Comparison of ENCODE assay signal across 1 cellular context in the genomic region with DNA sequence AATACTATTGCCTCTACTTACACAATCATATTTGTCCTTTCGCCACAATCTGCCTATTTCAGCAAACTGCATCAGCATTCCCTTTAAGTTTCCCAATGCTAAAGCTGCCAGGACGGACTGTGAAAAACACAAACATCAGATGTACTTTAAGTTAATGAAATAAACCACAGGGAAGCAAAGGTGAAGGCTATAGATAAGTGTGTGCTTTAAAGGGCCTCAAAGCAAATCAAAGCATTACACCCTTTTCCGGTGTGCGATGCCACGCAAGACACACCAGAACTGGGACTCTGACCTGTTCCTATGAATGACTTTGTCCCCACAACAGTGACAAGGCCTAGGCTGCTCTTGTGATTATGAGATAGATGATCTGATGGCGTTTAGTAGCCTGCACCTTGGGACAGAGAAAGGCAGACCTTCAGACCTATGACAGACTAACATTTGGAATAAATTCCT.
TF ChIP-seq lines count a peak whose summit lies in the region.

No MANE protein-coding gene starts in this region.

TF ChIP-seq in HepG2, 621 proteins besides CTCF, POLR2A, EP300 and RAD21 (continued from another document and continues in another):
- TF ChIP-seq, protein P1, sequence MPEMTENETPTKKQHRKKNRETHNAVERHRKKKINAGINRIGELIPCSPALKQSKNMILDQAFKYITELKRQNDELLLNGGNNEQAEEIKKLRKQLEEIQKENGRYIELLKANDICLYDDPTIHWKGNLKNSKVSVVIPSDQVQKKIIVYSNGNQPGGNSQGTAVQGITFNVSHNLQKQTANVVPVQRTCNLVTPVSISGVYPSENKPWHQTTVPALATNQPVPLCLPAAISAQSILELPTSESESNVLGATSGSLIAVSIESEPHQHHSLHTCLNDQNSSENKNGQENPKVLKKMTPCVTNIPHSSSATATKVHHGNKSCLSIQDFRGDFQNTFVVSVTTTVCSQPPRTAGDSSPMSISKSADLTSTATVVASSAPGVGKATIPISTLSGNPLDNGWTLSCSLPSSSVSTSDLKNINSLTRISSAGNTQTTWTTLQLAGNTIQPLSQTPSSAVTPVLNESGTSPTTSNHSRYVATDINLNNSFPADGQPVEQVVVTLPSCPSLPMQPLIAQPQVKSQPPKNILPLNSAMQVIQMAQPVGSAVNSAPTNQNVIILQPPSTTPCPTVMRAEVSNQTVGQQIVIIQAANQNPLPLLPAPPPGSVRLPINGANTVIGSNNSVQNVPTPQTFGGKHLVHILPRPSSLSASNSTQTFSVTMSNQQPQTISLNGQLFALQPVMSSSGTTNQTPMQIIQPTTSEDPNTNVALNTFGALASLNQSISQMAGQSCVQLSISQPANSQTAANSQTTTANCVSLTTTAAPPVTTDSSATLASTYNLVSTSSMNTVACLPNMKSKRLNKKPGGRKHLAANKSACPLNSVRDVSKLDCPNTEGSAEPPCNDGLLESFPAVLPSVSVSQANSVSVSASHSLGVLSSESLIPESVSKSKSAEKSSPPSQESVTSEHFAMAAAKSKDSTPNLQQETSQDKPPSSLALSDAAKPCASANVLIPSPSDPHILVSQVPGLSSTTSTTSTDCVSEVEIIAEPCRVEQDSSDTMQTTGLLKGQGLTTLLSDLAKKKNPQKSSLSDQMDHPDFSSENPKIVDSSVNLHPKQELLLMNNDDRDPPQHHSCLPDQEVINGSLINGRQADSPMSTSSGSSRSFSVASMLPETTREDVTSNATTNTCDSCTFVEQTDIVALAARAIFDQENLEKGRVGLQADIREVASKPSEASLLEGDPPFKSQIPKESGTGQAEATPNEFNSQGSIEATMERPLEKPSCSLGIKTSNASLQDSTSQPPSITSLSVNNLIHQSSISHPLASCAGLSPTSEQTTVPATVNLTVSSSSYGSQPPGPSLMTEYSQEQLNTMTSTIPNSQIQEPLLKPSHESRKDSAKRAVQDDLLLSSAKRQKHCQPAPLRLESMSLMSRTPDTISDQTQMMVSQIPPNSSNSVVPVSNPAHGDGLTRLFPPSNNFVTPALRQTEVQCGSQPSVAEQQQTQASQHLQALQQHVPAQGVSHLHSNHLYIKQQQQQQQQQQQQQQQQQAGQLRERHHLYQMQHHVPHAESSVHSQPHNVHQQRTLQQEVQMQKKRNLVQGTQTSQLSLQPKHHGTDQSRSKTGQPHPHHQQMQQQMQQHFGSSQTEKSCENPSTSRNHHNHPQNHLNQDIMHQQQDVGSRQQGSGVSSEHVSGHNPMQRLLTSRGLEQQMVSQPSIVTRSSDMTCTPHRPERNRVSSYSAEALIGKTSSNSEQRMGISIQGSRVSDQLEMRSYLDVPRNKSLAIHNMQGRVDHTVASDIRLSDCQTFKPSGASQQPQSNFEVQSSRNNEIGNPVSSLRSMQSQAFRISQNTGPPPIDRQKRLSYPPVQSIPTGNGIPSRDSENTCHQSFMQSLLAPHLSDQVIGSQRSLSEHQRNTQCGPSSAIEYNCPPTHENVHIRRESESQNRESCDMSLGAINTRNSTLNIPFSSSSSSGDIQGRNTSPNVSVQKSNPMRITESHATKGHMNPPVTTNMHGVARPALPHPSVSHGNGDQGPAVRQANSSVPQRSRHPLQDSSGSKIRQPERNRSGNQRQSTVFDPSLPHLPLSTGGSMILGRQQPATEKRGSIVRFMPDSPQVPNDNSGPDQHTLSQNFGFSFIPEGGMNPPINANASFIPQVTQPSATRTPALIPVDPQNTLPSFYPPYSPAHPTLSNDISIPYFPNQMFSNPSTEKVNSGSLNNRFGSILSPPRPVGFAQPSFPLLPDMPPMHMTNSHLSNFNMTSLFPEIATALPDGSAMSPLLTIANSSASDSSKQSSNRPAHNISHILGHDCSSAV (CRISPR knock-in tag; IDR thresholded peaks at IDR 0.05; ENCODE audit: borderline replicate concordance) = 0 out of 2 replicates have a peak, but pooled peaks have one; percentile 26
- no peak for TF ChIP-seq ELK4 (CRISPR knock-in tag; IDR thresholded peaks at IDR 0.05; ENCODE audit: borderline replicate concordance)
- TF ChIP-seq BCL6 (CRISPR knock-in tag; IDR thresholded peaks at IDR 0.05) = peak; percentile 90
- peak; percentile 84; the same call in 1 of the 2 replicates for TF ChIP-seq CBX5 (CRISPR knock-in tag; IDR thresholded peaks at IDR 0.05; ENCODE audit: borderline replicate concordance)
- TF ChIP-seq ZNF678 (CRISPR knock-in tag; IDR thresholded peaks at IDR 0.05) = no peak; the same call in 1 of the 2 replicates
- no peak for TF ChIP-seq KDM5B (CRISPR knock-in tag; IDR thresholded peaks at IDR 0.05; ENCODE audit: borderline replicate concordance)
- peak; percentile 89 for TF ChIP-seq ZNF605 (CRISPR knock-in tag; IDR thresholded peaks at IDR 0.05)
- 0 out of 2 replicates have a peak, but pooled peaks have one; percentile 64 for TF ChIP-seq ZNF230 (CRISPR knock-in tag; IDR thresholded peaks at IDR 0.05)
- TF ChIP-seq AHDC1 (CRISPR knock-in tag; IDR thresholded peaks at IDR 0.05; ENCODE audit: borderline replicate concordance) = peak; percentile 98
- no peak for TF ChIP-seq ZFYVE20 (CRISPR knock-in tag; IDR thresholded peaks at IDR 0.05; ENCODE audit: borderline replicate concordance, low read depth)
- peak; percentile 97 for TF ChIP-seq ZNF878 (CRISPR knock-in tag; IDR thresholded peaks at IDR 0.05)
- no peak for TF ChIP-seq ZNF263 (CRISPR knock-in tag; IDR thresholded peaks at IDR 0.05)
- TF ChIP-seq HIVEP1 (CRISPR knock-in tag; IDR thresholded peaks at IDR 0.05) = no peak
- peak; percentile 96 for TF ChIP-seq RXRB (CRISPR knock-in tag; IDR thresholded peaks at IDR 0.05; ENCODE audit: borderline replicate concordance)
- no peak for TF ChIP-seq ZNF670 (CRISPR knock-in tag; IDR thresholded peaks at IDR 0.05; ENCODE audit: borderline replicate concordance)
- TF ChIP-seq ZNF510 (CRISPR knock-in tag; IDR thresholded peaks at IDR 0.05; ENCODE audit: low read depth) = peak; percentile 91; the same call in 1 of the 2 replicates
- TF ChIP-seq, protein P2, sequence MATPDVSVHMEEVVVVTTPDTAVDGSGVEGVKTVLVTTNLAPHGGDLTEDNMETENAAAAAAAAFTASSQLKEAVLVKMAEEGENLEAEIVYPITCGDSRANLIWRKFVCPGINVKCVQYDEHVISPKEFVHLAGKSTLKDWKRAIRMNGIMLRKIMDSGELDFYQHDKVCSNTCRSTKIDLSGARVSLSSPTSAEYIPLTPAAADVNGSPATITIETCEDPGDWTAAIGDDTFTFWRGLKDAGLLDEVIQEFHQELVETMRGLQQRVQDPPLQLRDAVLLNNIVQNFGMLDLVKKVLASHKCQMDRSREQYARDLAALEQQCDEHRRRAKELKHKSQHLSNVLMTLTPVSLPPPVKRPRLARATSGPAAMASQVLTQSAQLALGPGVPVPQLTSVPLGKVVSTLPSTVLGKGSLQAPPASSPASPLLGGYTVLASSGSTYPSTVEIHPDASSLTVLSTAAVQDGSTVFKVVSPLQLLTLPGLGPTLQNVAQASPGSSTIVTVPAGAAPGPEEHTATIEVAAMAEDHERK (CRISPR knock-in tag; IDR thresholded peaks at IDR 0.05; ENCODE audit: low read depth) = no peak
- no peak for TF ChIP-seq ZKSCAN1 (IDR thresholded peaks at IDR 0.05; ENCODE audit: low read length)
- TF ChIP-seq ONECUT2 (CRISPR knock-in tag; IDR thresholded peaks at IDR 0.05) = no peak
- no peak for TF ChIP-seq PHF20 (CRISPR knock-in tag; IDR thresholded peaks at IDR 0.05)
- TF ChIP-seq ZFP36L2 (CRISPR knock-in tag; IDR thresholded peaks at IDR 0.05) = no peak
- TF ChIP-seq, protein P3, sequence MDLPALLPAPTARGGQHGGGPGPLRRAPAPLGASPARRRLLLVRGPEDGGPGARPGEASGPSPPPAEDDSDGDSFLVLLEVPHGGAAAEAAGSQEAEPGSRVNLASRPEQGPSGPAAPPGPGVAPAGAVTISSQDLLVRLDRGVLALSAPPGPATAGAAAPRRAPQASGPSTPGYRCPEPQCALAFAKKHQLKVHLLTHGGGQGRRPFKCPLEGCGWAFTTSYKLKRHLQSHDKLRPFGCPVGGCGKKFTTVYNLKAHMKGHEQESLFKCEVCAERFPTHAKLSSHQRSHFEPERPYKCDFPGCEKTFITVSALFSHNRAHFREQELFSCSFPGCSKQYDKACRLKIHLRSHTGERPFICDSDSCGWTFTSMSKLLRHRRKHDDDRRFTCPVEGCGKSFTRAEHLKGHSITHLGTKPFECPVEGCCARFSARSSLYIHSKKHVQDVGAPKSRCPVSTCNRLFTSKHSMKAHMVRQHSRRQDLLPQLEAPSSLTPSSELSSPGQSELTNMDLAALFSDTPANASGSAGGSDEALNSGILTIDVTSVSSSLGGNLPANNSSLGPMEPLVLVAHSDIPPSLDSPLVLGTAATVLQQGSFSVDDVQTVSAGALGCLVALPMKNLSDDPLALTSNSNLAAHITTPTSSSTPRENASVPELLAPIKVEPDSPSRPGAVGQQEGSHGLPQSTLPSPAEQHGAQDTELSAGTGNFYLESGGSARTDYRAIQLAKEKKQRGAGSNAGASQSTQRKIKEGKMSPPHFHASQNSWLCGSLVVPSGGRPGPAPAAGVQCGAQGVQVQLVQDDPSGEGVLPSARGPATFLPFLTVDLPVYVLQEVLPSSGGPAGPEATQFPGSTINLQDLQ (CRISPR knock-in tag; IDR thresholded peaks at IDR 0.05) = no peak
- no peak for TF ChIP-seq POLR2AphosphoS5 (IDR thresholded peaks at IDR 0.05; ENCODE audit: low read depth, low read length)
- TF ChIP-seq ZBTB37 (CRISPR knock-in tag; IDR thresholded peaks at IDR 0.05) = no peak
- TF ChIP-seq NR3C1 (CRISPR knock-in tag; IDR thresholded peaks at IDR 0.05) = no peak
- no peak for TF ChIP-seq ZNF660 (CRISPR knock-in tag; IDR thresholded peaks at IDR 0.05; ENCODE audit: borderline replicate concordance, low read depth)
- peak; percentile 93 for TF ChIP-seq ZKSCAN8 (CRISPR knock-in tag; IDR thresholded peaks at IDR 0.05; ENCODE audit: borderline replicate concordance)
- TF ChIP-seq YEATS4 (CRISPR knock-in tag; IDR thresholded peaks at IDR 0.05; ENCODE audit: borderline replicate concordance) = peak; percentile 83; the same call in 1 of the 2 replicates
- TF ChIP-seq ZSCAN25 (CRISPR knock-in tag; IDR thresholded peaks at IDR 0.05) = no peak
- TF ChIP-seq RFXANK (CRISPR knock-in tag; IDR thresholded peaks at IDR 0.05) = peak; percentile 50; the same call in 1 of the 2 replicates
- TF ChIP-seq PLRG1 (conservative IDR thresholded peaks at IDR 0.05) = no peak
- TF ChIP-seq NFYB (CRISPR knock-in tag; IDR thresholded peaks at IDR 0.05) = no peak
- no peak for TF ChIP-seq SUZ12 (IDR thresholded peaks at IDR 0.05; ENCODE audit: low read depth, low read length)
- 0 out of 2 replicates have a peak, but pooled peaks have one; percentile 73 for TF ChIP-seq TOE1 (CRISPR knock-in tag; IDR thresholded peaks at IDR 0.05)
- no peak for TF ChIP-seq PHB2 (IDR thresholded peaks at IDR 0.05; ENCODE audit: partially characterized antibody)
- no peak for TF ChIP-seq ZNF17 (CRISPR knock-in tag; IDR thresholded peaks at IDR 0.05)
- no peak for TF ChIP-seq ZIK1 (CRISPR knock-in tag; IDR thresholded peaks at IDR 0.05; ENCODE audit: borderline replicate concordance, low read depth)
- 0 out of 2 replicates have a peak, but pooled peaks have one; percentile 38 for TF ChIP-seq ZNF337 (CRISPR knock-in tag; IDR thresholded peaks at IDR 0.05; ENCODE audit: borderline replicate concordance, low read depth)
- TF ChIP-seq JUND (CRISPR knock-in tag; IDR thresholded peaks at IDR 0.05) = 0 out of 2 replicates have a peak, but pooled peaks have one; percentile 38
